In genomic region chr5:107519900-107520354, GRCh38 we compare ENCODE assay signal across 9 cellular contexts.
A peak's percentile ranks its signal among the peaks of the same experiment; 100 is the strongest.
DNase-seq lines count a peak whose midpoint lies in the region; ATAC-seq, FAIRE-seq and TF ChIP-seq lines count a peak whose summit lies in the region.
"Had no signal": no experiment of that assay in that cellular context is flagged by ENCODE, and none has a peak within 500 bp of the region (broad histone marks: within the 10 kb centered on the region; RNA-seq: fewer than 3 reads in every experiment).

No MANE protein-coding gene starts in this region.

- H3K36me3 ChIP-seq in pancreas = no peaks in the 10 kb centered on the region

- peak overlapping the region; percentile 82 for H3K27ac Mint-ChIP-seq in endothelial cell (ENCODE audit: unreplicated experiment)

- peaks cover 5% of the 10 kb centered on the region for H3K27me3 Mint-ChIP-seq in endothelial cell (ENCODE audit: unreplicated experiment)

- H3K27me3 ChIP-seq in pancreas = no peaks in the 10 kb centered on the region

- no peak overlapping the region for H3K27ac ChIP-seq in pancreas
- H3K27ac ChIP-seq: SK-N-MC had no signal

- DNase-seq in NCI-H146 (lab: John Stamatoyannopoulos, UW) = peak; percentile 35
- DNase-seq in NCI-H146 treated with DMSO at 0.1 percent for 48 hours (lab: John Stamatoyannopoulos, UW; ENCODE audit: unreplicated experiment) = no peak
- peak; percentile 54 for DNase-seq in NCI-H345 treated with DMSO at 0.1 percent for 48 hours (lab: John Stamatoyannopoulos, UW; ENCODE audit: unreplicated experiment)
- DNase-seq in endothelial cell (ENCODE audit: low spot score) = no peak
- no peak for DNase-seq in pancreas
- DNase-seq in amygdala (lab: John Stamatoyannopoulos, UW) = no peak
- DNase-seq in left lobe of liver (ENCODE audit: low spot score) = no peak
- no peak for DNase-seq in NOMO-1 (lab: John Stamatoyannopoulos, UW; ENCODE audit: unreplicated experiment in 2 of 2)

- ATAC-seq in pancreas (peak in 3 of 4 donors; percentile 35 to 48 (median 36)), left lobe of liver (no peak)

- no peaks in the 10 kb centered on the region for H3K9me3 Mint-ChIP-seq in endothelial cell (ENCODE audit: unreplicated experiment)

- H3K4me3 Mint-ChIP-seq in endothelial cell (ENCODE audit: unreplicated experiment) = no peak overlapping the region

- H3K36me3 Mint-ChIP-seq in endothelial cell (ENCODE audit: low read depth, unreplicated experiment) = no peaks in the 10 kb centered on the region

- H3K4me1 Mint-ChIP-seq in endothelial cell (ENCODE audit: unreplicated experiment) = peaks cover 5% of the 10 kb centered on the region

- no peaks in the 10 kb centered on the region for H3K4me1 ChIP-seq in pancreas

- intact Hi-C loops in pancreas (cut with DNase I) = no loop called here

- H3K4me3 ChIP-seq in pancreas = no peak overlapping the region
- H3K4me3 ChIP-seq: SK-N-MC had no signal

- no peaks in the 10 kb centered on the region for H3K9me3 ChIP-seq in pancreas

- FAIRE-seq in pancreas (lab: Jason Lieb, UNC) = no peak

- TF ChIP-seq CTCF in endothelial cell (IDR thresholded peaks at IDR 0.05; ENCODE audit: unreplicated experiment) = no peak
- no peak for TF ChIP-seq CTCF in pancreas (IDR thresholded peaks at IDR 0.05)

- 32 to 39% methylated on average over 6 of the region's 6 CpGs for WGBS in pancreas, 2 donors

Comparison
In these comparisons a context has a peak if more than half of its experiments do, and no peak if none do; other contexts are left out.
1. DNase-seq: peak in NCI-H146 (single experiment) and NCI-H345 treated with DMSO at 0.1 percent for 48 hours (single experiment); none in NCI-H146 treated with DMSO at 0.1 percent for 48 hours (single experiment), endothelial cell (single experiment), pancreas (0 of 6), amygdala (0 of 56), left lobe of liver (single experiment) and NOMO-1 (0 of 2).